Comparison of ENCODE assay signal across 8 cellular contexts in the genomic region with DNA sequence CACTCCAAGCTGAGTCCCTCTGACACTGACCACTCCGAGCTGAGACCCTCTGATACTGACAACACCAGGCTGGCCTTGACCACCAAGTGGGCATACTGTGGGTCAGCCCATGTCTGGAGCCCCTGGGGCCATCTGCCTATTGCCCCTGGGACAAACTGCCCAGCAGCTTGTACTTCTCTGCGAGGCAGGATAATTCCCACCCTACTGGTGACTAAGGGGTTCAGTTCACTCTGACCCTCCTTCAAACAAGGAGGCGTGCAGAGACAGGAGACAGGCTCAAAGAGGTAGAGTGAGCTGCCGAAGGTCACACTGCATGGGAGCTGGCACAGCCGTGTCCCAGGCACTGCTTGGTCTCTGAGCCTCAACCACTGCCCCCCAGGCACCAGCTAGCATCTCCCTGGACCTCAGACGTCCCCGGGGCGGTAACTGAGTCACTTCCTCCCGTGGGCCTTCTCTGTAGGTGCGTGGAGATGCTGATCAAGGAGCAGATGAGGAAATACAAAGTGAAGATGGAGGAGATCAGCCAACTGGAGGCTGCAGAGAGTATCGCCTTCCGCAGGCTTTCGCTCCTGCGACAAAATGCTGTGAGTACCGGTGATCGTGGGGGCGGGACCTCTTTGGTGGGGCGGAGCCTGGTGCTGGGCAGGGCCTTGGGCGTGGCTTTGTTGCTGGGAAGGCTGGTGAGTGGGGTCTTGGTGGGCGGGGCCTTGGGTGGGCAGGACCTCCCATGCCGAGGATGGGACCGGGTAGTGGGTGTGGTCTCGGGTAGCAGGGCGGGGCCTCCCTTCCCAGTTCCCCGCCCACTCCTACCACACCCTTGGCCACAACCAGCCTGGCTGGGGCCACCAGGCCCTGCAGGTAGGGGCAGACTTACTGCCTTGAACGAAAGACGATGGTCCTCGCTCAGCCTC. TPM values are rescaled to one million over a fixed set of nuclear protein-coding genes. Genes with fewer than 3 reads are reported as not detected.
DNase-seq lines count a peak whose midpoint lies in the region; ATAC-seq, FAIRE-seq and TF ChIP-seq lines count a peak whose summit lies in the region.

No MANE protein-coding gene starts in this region.

- H3K27me3 ChIP-seq in BLaER1 = no peaks in the 10 kb centered on the region

- peaks cover 3% of the 10 kb centered on the region for H3K36me3 Mint-ChIP-seq in T-helper 17 cell (ENCODE audit: low read depth)
- H3K36me3 Mint-ChIP-seq in endothelial cell (ENCODE audit: low read depth, unreplicated experiment) = peaks cover 23% of the 10 kb centered on the region

- H3K4me3 Mint-ChIP-seq in T-helper 17 cell = no peak overlapping the region
- no peak overlapping the region for H3K4me3 Mint-ChIP-seq in endothelial cell (ENCODE audit: unreplicated experiment)

- FAIRE-seq in GM19239 (lab: Jason Lieb, UNC) = peak; percentile 75

- peaks cover 13% of the 10 kb centered on the region; the same call in 1 of the 2 replicates for H4K20me1 ChIP-seq in BLaER1

- intact Hi-C loops in posterior cingulate gyrus (cut with DNase I) = loop anchor here (10.0 kb wide), 2 partner anchors 55 to 135 kb away; partner anchors contain the start of genes BABAM1, HAUS8, MYO9B and USHBP1

- H3K27ac Mint-ChIP-seq in T-helper 17 cell (no peak overlapping the region), endothelial cell (ENCODE audit: unreplicated experiment) (no peak overlapping the region)

- H3K9me3 ChIP-seq in BLaER1 (no peaks in the 10 kb centered on the region), T-helper 17 cell (ENCODE audit: control insufficient read depth, low read length, poor library complexity, severe bottlenecking) (no peaks in the 10 kb centered on the region)

- ATAC-seq in T-helper 17 cell = peak; percentile 54
- no peak for ATAC-seq in HG03108 (IDR thresholded peaks at IDR 0.05; ENCODE audit: unreplicated experiment)

- TF ChIP-seq CTCF in endothelial cell (IDR thresholded peaks at IDR 0.05; ENCODE audit: unreplicated experiment) = no peak

- H3K4me2 ChIP-seq in BLaER1 = peak overlapping the region; percentile 68

- H3K27ac ChIP-seq in BLaER1 = 0 out of 2 replicates have a peak overlapping the region, but pooled peaks have one; percentile 13

- H3K9ac ChIP-seq in BLaER1 = no peak overlapping the region

- H3K27me3 Mint-ChIP-seq in T-helper 17 cell (no peaks in the 10 kb centered on the region), endothelial cell (ENCODE audit: unreplicated experiment) (peaks cover 7% of the 10 kb centered on the region)

- peaks cover 75% of the 10 kb centered on the region for H3K36me3 ChIP-seq in BLaER1

- H3K9me3 Mint-ChIP-seq in endothelial cell (ENCODE audit: unreplicated experiment) = no peaks in the 10 kb centered on the region

- H3K4me1 Mint-ChIP-seq in T-helper 17 cell (no peaks in the 10 kb centered on the region), endothelial cell (ENCODE audit: unreplicated experiment) (peaks cover 1% of the 10 kb centered on the region)

- H3K4me1 ChIP-seq in BLaER1 = peaks cover 86% of the 10 kb centered on the region

- no peak overlapping the region for H3K4me3 ChIP-seq in BLaER1

- peak; percentile 61 for DNase-seq in GM19239 (ENCODE audit: insufficient read length, low spot score)
- no peak for DNase-seq in T-helper 17 cell
- peak; percentile 58 for DNase-seq in endothelial cell (ENCODE audit: low spot score)
- peak; percentile 24 to 53 (median 40) for DNase-seq in stimulated activated CD4-positive, alpha-beta T cell treated with anti-CD3 and anti-CD28 coated beads, TNF-alpha, amount 100 ng/mL, for 48 hours (ENCODE audit: low read depth in 3 of 3)
- no peak for DNase-seq in posterior cingulate gyrus
- no peak for DNase-seq in NOMO-1 treated with dmso at 0.1 percent for 144 hours (lab: John Stamatoyannopoulos, UW; ENCODE audit: unreplicated experiment)

RNA-seq across cellular contexts. Expression of gene USE1, which starts 5.8 kb away (rescaled TPM):
- total RNA-seq in T-helper 17 cell = 10 to 100 TPM; 21.7 to 23.1 TPM
- 13.0 TPM for total RNA-seq in endothelial cell (ENCODE audit: unreplicated experiment)

RNA-seq across cellular contexts. Expression of gene OCEL1, which starts 16.6 kb away (rescaled TPM):
- total RNA-seq in T-helper 17 cell (10 to 100 TPM; 13.9 to 14.9 TPM), endothelial cell (ENCODE audit: unreplicated experiment) (16.5 TPM)

RNA-seq across cellular contexts. Expression of gene NR2F6, which starts 36.3 kb away (rescaled TPM):
- 1 to 10 TPM; 1.8 to 2.1 TPM for total RNA-seq in T-helper 17 cell
- 69.9 TPM for total RNA-seq in endothelial cell (ENCODE audit: unreplicated experiment)

RNA-seq across cellular contexts. Expression of gene USHBP1, which starts 55.2 kb away (rescaled TPM):
- under 1 TPM in 1 of 2 donors, not detected in 1; 0.26 TPM for total RNA-seq in T-helper 17 cell
- 54.2 TPM for total RNA-seq in endothelial cell (ENCODE audit: unreplicated experiment)

RNA-seq across cellular contexts. Expression of gene BABAM1, which starts 57.9 kb away (rescaled TPM):
- total RNA-seq in T-helper 17 cell = 10 to 100 TPM; 70.7 to 72.2 TPM
- total RNA-seq in endothelial cell (ENCODE audit: unreplicated experiment) = 136 TPM

Comparison
In these comparisons a context has a peak if more than half of its experiments do, and no peak if none do; other contexts are left out.
1. DNase-seq: peak in GM19239 (single experiment), endothelial cell (single experiment) and stimulated activated CD4-positive, alpha-beta T cell treated with anti-CD3 and anti-CD28 coated beads, TNF-alpha, amount 100 ng/mL, for 48 hours (3 of 3); none in T-helper 17 cell (0 of 3), posterior cingulate gyrus (0 of 10) and NOMO-1 treated with dmso at 0.1 percent for 144 hours (single experiment).
2. RNA of gene NR2F6, which starts 36.3 kb away (total RNA-seq): 69.9 TPM in endothelial cell (single experiment); 1.8 to 2.1 TPM in T-helper 17 cell; every median in the first group is over 10 times any median in the second.